ENCODE assay signal across 9 cellular contexts in genomic region chr3:195080571-195081141, GRCh38.
A peak's percentile ranks its signal among the peaks of the same experiment; 100 is the strongest.
DNase-seq lines count a peak whose midpoint lies in the region; FAIRE-seq and TF ChIP-seq lines count a peak whose summit lies in the region.
"Had no signal": no experiment of that assay in that cellular context is flagged by ENCODE, and none has a peak within 500 bp of the region (broad histone marks: within the 10 kb centered on the region; RNA-seq: fewer than 3 reads in every experiment).

No MANE protein-coding gene starts in this region.

- H3K9me3 ChIP-seq in Loucy (ENCODE audit: insufficient read depth, low read depth, low read length) (no peaks in the 10 kb centered on the region), kidney (ENCODE audit: control insufficient read depth in 1 of 2, low read length in 2 of 2) (no peaks in the 10 kb centered on the region), stomach (no peaks in the 10 kb centered on the region), ovary (no peaks in the 10 kb centered on the region)

- H3K36me3 ChIP-seq in Loucy (ENCODE audit: insufficient read depth, low read length) = peaks cover 9% of the 10 kb centered on the region; the same call in 1 of the 2 replicates
- no peaks in the 10 kb centered on the region for H3K36me3 ChIP-seq in kidney (ENCODE audit: control insufficient read depth in 1 of 2, insufficient read depth in 2 of 2, low read length in 2 of 2)
- no peaks in the 10 kb centered on the region for H3K36me3 ChIP-seq in stomach
- no peaks in the 10 kb centered on the region for H3K36me3 ChIP-seq in ovary

- FAIRE-seq in kidney (lab: Jason Lieb, UNC) = no peak
- FAIRE-seq: TTC549 had no signal

- H3K4me1 ChIP-seq in Loucy (ENCODE audit: insufficient read depth, low read length, poor library complexity, severe bottlenecking) (peaks cover 49% of the 10 kb centered on the region), kidney (ENCODE audit: control insufficient read depth in 1 of 2, insufficient read depth in 1 of 2, low read depth in 1 of 2, low read length in 2 of 2) (peaks cover 20 to 21% of the 10 kb centered on the region in 2 donors), stomach (peaks cover 17 to 37% (median 29%) of the 10 kb centered on the region in 4 donors), ovary (ENCODE audit: insufficient read depth) (peaks cover 3% of the 10 kb centered on the region)

- H3K27ac ChIP-seq in VCaP (peak overlapping the region; percentile 23; the same call in 1 of the 2 replicates), kidney (ENCODE audit: low read depth in 2 of 2, low read length in 2 of 2) (peak overlapping the region; percentile 63 to 88), stomach (peak overlapping the region; percentile 66 to 79 (median 69)), ovary (no peak overlapping the region)

- H3K9ac ChIP-seq in Loucy (ENCODE audit: low read depth, low read length, poor library complexity, severe bottlenecking) (peak overlapping the region; percentile 26), kidney (ENCODE audit: low read length in 2 of 2) (peak overlapping the region in 1 of 2 donors; percentile 55)

- H3K79me2 ChIP-seq in Loucy (ENCODE audit: insufficient read depth, low read length) = peaks cover 84% of the 10 kb centered on the region

- no peak overlapping the region for H3K4me3 ChIP-seq in Loucy (ENCODE audit: low read length, poor library complexity, severe bottlenecking)
- H3K4me3 ChIP-seq in kidney (ENCODE audit: low read length in 2 of 2) = no peak overlapping the region
- H3K4me3 ChIP-seq in stomach = no peak overlapping the region
- no peak overlapping the region for H3K4me3 ChIP-seq in ovary

- peaks cover 7% of the 10 kb centered on the region; the same call in 1 of the 2 replicates for H3F3A ChIP-seq in Loucy (ENCODE audit: low read depth)

- no peak for TF ChIP-seq CTCF in Loucy (conservative IDR thresholded peaks at IDR 0.05; ENCODE audit: low read length)
- no peak for TF ChIP-seq CTCF in VCaP (conservative IDR thresholded peaks at IDR 0.05)
- no peak for TF ChIP-seq CTCF in kidney (IDR thresholded peaks at IDR 0.05; ENCODE audit: borderline replicate concordance, extremely low read depth, insufficient read depth)
- no peak for TF ChIP-seq CTCF in stomach (IDR thresholded peaks at IDR 0.05)
- TF ChIP-seq CTCF in ovary (IDR thresholded peaks at IDR 0.05) = no peak

- intact Hi-C loops in kidney (cut with DNase I) (no loop called here), stomach (cut with DNase I; ENCODE audit: low total_unique reads) (no loop called here), ovary (cut with DNase I) (no loop called here)

- H3K4me2 ChIP-seq in Loucy (ENCODE audit: low read depth, low read length, poor library complexity, severe bottlenecking) = peak overlapping the region; percentile 65

- no peaks in the 10 kb centered on the region for H3K9me2 ChIP-seq in Loucy (replicated peaks; ENCODE audit: low read depth, low read length)

- 50 to 63% (median 58%) methylated on average over 16 of the region's 16 CpGs for WGBS in stomach, 5 donors
- WGBS in ovary, 3 donors = 77 to 84% (median 83%) methylated on average over 16 of the region's 16 CpGs

- H3K27me3 ChIP-seq in Loucy (ENCODE audit: insufficient read depth, low read length, poor library complexity, severe bottlenecking) (no peaks in the 10 kb centered on the region), stomach (no peaks in the 10 kb centered on the region), ovary (no peaks in the 10 kb centered on the region)

- H2AFZ ChIP-seq in Loucy (ENCODE audit: low read length) = no peak overlapping the region

- no peak for TF ChIP-seq EP300 in stomach (IDR thresholded peaks at IDR 0.05)
- TF ChIP-seq EP300 in ovary (IDR thresholded peaks at IDR 0.05) = no peak

- DNase-seq in kidney = peak; percentile 87
- peak; percentile 50 for DNase-seq in stomach
- DNase-seq in stimulated activated CD4-positive, alpha-beta T cell treated with anti-CD3 and anti-CD28 coated beads, Interleukin-15, amount 100 ng/mL, for 24 hours = no peak
- DNase-seq in occipital lobe (lab: John Stamatoyannopoulos, UW) = no peak
- no peak for DNase-seq in ovary
- DNase-seq: effector CD8-positive, alpha-beta T cell had no signal

- H4K20me1 ChIP-seq in Loucy (ENCODE audit: insufficient read depth, low read length, poor library complexity, severe bottlenecking) = peaks cover 11% of the 10 kb centered on the region

- no peak for TF ChIP-seq POLR2A in stomach (IDR thresholded peaks at IDR 0.05)
- no peak for TF ChIP-seq POLR2A in ovary (IDR thresholded peaks at IDR 0.05)

Comparison
In these comparisons a context has a peak if more than half of its experiments do, and no peak if none do; other contexts are left out.
1. H3K27ac ChIP-seq: peak in VCaP (single experiment), kidney (2 of 2) and stomach (5 of 5); none in ovary (0 of 2).
2. DNase-seq: peak in kidney (single experiment) and stomach (single experiment); none in stimulated activated CD4-positive, alpha-beta T cell treated with anti-CD3 and anti-CD28 coated beads, Interleukin-15, amount 100 ng/mL, for 24 hours (single experiment), occipital lobe (single experiment) and ovary (0 of 5).